ENCODE assay signal across 10 cellular contexts in the genomic region with DNA sequence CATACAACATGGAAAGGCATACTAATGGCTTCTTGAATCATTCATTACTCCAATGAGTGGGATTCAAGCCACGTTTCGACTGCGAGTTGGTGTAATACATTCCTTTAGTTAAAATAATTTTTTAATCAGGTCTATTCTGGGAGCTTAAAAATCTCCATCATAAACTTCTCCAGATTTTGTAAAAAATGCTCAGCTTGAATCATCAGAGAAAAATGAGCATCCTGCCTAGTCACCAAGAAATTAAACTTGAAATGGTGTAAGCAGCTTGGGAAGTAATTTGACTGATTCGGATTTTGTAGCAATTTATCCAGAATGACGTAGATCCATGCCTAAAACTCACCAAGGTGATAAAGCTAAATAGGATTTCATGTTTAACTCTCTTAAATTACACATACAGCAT.
"Had no signal": no experiment of that assay in that cellular context is flagged by ENCODE, and none has a peak within 500 bp of the region (broad histone marks: within the 10 kb centered on the region; RNA-seq: fewer than 3 reads in every experiment).

No MANE protein-coding gene starts in this region.

- H3K27me3 Mint-ChIP-seq: IgD-negative memory B cell had no signal

- H3K4me1 ChIP-seq: HAP-1 had no signal

- H3K4me3 ChIP-seq: HAP-1 had no signal

- H3K4me2 ChIP-seq: KMS-11 had no signal

- H3K36me3 Mint-ChIP-seq: IgD-negative memory B cell had no signal

- DNase-seq: GOT3, H7, HFFc6, Karpas-422, KBM-7 had no signal

- ATAC-seq: HCT116, HepG2 had no signal

- H3K4me1 Mint-ChIP-seq: IgD-negative memory B cell had no signal

- H3K9me3 ChIP-seq: HAP-1 had no signal

- H3K36me3 ChIP-seq: HAP-1 had no signal

- H3K9ac ChIP-seq: KMS-11 had no signal

- H3K27ac ChIP-seq: KMS-11 had no signal

- H3K27ac Mint-ChIP-seq: HFFc6, IgD-negative memory B cell had no signal

- H3K4me3 Mint-ChIP-seq: HFFc6, IgD-negative memory B cell had no signal
